25 cellular contexts compared by ENCODE assay signal in the genomic region with DNA sequence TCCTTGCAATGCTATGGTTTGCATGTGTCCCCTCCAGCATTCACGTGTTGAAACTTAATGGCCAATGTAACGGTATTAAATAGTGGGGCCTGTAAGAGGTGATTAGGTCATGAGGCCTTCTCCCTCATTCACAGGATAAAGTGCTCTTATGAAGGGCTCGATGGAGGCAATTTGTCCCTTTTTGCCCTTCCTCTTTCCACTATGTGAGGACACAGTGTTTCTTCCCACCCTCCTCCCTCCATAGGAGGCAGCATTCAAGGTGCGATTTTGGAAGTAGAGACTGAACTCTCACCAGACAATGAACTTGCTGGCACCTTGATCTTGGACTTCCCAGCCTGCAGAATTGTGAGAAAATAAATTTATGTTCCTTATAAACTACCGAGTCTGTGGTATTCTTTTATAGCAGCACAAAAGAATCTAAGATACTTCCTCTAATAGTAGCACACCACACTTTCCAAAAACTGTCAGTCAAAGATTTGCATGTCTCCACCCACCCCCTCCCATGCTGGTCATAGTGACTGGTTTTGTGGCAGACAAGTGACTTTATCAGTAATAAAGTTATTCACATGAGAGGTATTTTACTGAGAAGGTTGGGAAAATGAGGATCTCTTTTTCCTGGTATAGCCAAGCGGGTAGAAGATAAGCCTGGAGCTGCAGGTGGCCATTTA.
A peak's percentile ranks its signal among the peaks of the same experiment; 100 is the strongest.
DNase-seq lines count a peak whose midpoint lies in the region; ATAC-seq and TF ChIP-seq lines count a peak whose summit lies in the region.
"Had no signal": no experiment of that assay in that cellular context is flagged by ENCODE, and none has a peak within 500 bp of the region (broad histone marks: within the 10 kb centered on the region; RNA-seq: fewer than 3 reads in every experiment).

No MANE protein-coding gene starts in this region.

- intact Hi-C loops in left ventricle myocardium inferior (cut with micrococcal nuclease) (no loop called here), Right ventricle myocardium superior (cut with DNase I) (no loop called here)

- H3K4me3 ChIP-seq in left ventricle myocardium inferior, result no peak overlapping the region
- H3K4me3 ChIP-seq in hepatocyte, result no peak overlapping the region
- H3K4me3 ChIP-seq: esophagus muscularis mucosa, right lobe of liver, SJSA1, testis had no signal

- TF ChIP-seq CTCF in left ventricle myocardium inferior (IDR thresholded peaks at IDR 0.05; ENCODE audit: borderline replicate concordance) (no peak), hepatocyte (IDR thresholded peaks at IDR 0.05; ENCODE audit: poor library complexity) (no peak)

- H3K4me1 ChIP-seq in left ventricle myocardium inferior (peaks cover 10% of the 10 kb centered on the region), hepatocyte (ENCODE audit: insufficient read depth) (peaks cover 6% of the 10 kb centered on the region)
- H3K4me1 ChIP-seq: foreskin keratinocyte, right lobe of liver had no signal

- H3K36me3 ChIP-seq in left ventricle myocardium inferior, result no peaks in the 10 kb centered on the region
- H3K36me3 ChIP-seq in hepatocyte (replicated peaks; ENCODE audit: insufficient read depth, low read depth), result no peaks in the 10 kb centered on the region
- H3K36me3 ChIP-seq: esophagus muscularis mucosa, right lobe of liver, SJSA1 had no signal

- peak overlapping the region; percentile 41 for H3K27ac ChIP-seq in left ventricle myocardium inferior (replicated peaks)
- H3K27ac ChIP-seq in hepatocyte, result peak overlapping the region; percentile 74
- H3K27ac ChIP-seq: esophagus muscularis mucosa, foreskin keratinocyte, HL-60, right lobe of liver, SJSA1, testis had no signal

- no peak overlapping the region for H3K4me2 ChIP-seq in hepatocyte

- DNase-seq in left ventricle myocardium inferior, result no peak
- no peak for DNase-seq in Right ventricle myocardium superior
- peak; percentile 65 for DNase-seq in OCI-M1 (lab: John Stamatoyannopoulos, UW)
- no peak for DNase-seq in hepatocyte (ENCODE audit: low spot score)
- no peak for DNase-seq in NCI-H187 treated with DMSO at 0.1 percent for 48 hours (lab: John Stamatoyannopoulos, UW)
- DNase-seq in NOMO-1 treated with dmso at 0.1 percent for 144 hours (lab: John Stamatoyannopoulos, UW; ENCODE audit: unreplicated experiment), result no peak
- DNase-seq in medulla oblongata (ENCODE audit: extremely low spot score), result no peak
- DNase-seq: activated CD4-positive, alpha-beta T cell treated with anti-CD3 and anti-CD28 coated beads for 36 hours; activated CD8-positive, alpha-beta memory T cell treated with anti-CD3 and anti-CD28 coated beads for 24 hours; activated effector memory CD4-positive, alpha-beta T cell treated with Interleukin-2 at 50 U/mL for 16 hours; central memory CD4-positive, alpha-beta T cell; foreskin keratinocyte; HCEC 1CT; left cardiac atrium; mesenchymal stem cell; NCI-H2029 treated with DMSO at 0.1 percent for 48 hours; NCI-H526 treated with DMSO at 0.1 percent for 48 hours; right lobe of liver; stimulated activated CD4-positive, alpha-beta T cell treated with anti-CD3 and anti-CD28 coated beads, Interleukin-4, amount 100 ng/mL, for 1 hour; stimulated activated naive CD4-positive, alpha-beta T cell had no signal

- H2AFZ ChIP-seq in hepatocyte, result no peak overlapping the region

- H3K9me2 ChIP-seq in hepatocyte (replicated peaks; ENCODE audit: insufficient read depth), result no peaks in the 10 kb centered on the region

- H4K20me1 ChIP-seq in hepatocyte (ENCODE audit: insufficient read depth, poor library complexity, severe bottlenecking), result no peaks in the 10 kb centered on the region

- no peaks in the 10 kb centered on the region for H3K79me2 ChIP-seq in hepatocyte

- H3K9me3 ChIP-seq in left ventricle myocardium inferior (replicated peaks) (no peaks in the 10 kb centered on the region), hepatocyte (ENCODE audit: low read depth) (no peaks in the 10 kb centered on the region)
- H3K9me3 ChIP-seq: esophagus muscularis mucosa, right lobe of liver, SJSA1, testis had no signal

- no peaks in the 10 kb centered on the region for H3K27me3 ChIP-seq in left ventricle myocardium inferior (ENCODE audit: low read depth)
- H3K27me3 ChIP-seq in hepatocyte, result no peaks in the 10 kb centered on the region
- H3K27me3 ChIP-seq: esophagus muscularis mucosa, foreskin keratinocyte, right lobe of liver, SJSA1, testis had no signal

- WGBS in hepatocyte (ENCODE audit: low lambda C conversion rate, missing lambda C conversion rate), result 93% methylated on average over 6 of the region's 6 CpGs

- ATAC-seq in Right ventricle myocardium superior (ENCODE audit: poor library complexity) (no peak), HG03378 (IDR thresholded peaks at IDR 0.05; ENCODE audit: unreplicated experiment) (no peak)
- ATAC-seq: activated CD4-positive, alpha-beta T cell treated with anti-CD3 and anti-CD28 coated beads for 36 hours; foreskin keratinocyte; right lobe of liver had no signal
